In the genomic region with DNA sequence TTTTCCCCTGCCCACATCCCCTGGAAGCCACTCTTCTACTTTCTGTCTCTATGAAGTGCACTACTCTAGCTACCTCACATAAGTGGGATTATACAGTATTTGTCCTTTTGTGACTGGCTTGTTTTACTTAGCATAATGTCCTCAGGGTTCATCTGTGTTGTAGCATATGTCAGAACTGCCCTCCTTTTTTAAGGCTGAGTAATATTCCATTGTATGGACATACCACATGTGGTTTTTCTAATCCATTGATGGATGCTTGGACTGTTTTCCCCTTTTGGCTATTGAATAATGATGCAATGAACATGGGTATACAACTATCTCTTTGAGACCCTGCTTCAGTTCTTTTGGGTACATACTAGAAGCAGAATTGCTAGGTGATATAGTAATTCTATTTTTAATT, we compare ENCODE assay signal across 30 cellular contexts.
"Had no signal": no experiment of that assay in that cellular context is flagged by ENCODE, and none has a peak within 500 bp of the region (broad histone marks: within the 10 kb centered on the region; RNA-seq: fewer than 3 reads in every experiment).

No MANE protein-coding gene starts in this region.

- H3K27ac ChIP-seq: epithelial cell of prostate, foreskin keratinocyte, gastroesophageal sphincter, heart left ventricle, neural progenitor cell, psoas muscle, spleen, testis, tibial artery, upper lobe of left lung had no signal

- FAIRE-seq: colon, kidney, urothelium cell line had no signal

- H3K4me3 Mint-ChIP-seq: mesothelial cell of epicardium; nephron; neural progenitor cell; stimulated activated memory B cell treated with anti-CD40 and anti-IgM and Interleukin-4, amounts not matched to agents 10 μg/mL and 1 μg/mL and 100 μg/mL, for 72 hours had no signal

- H3K27me3 ChIP-seq: dorsolateral prefrontal cortex, foreskin keratinocyte, gastroesophageal sphincter, heart left ventricle, hepatocyte, neural progenitor cell, sigmoid colon, spleen, testis, tibial artery, upper lobe of left lung had no signal

- H3K4me1 ChIP-seq: foreskin keratinocyte, neural progenitor cell had no signal

- DNase-seq: dorsolateral prefrontal cortex; effector CD4-positive, alpha-beta T cell; foreskin keratinocyte; heart left ventricle; kidney; mesenchymal stem cell; mucosa of descending colon; naive B cell; psoas muscle; right cardiac atrium; sigmoid colon; spleen; stimulated activated CD4-positive, alpha-beta T cell treated with anti-CD3 and anti-CD28 coated beads, Interleukin-4, amount 100 ng/mL, for 4 hours; stimulated activated naive CD8-positive, alpha-beta T cell treated with anti-CD3 and anti-CD28 coated beads, Interleukin-15, Interleukin-2, amounts not matched to agents 100 U/mL and 50 U/mL, for 24 hours; substantia nigra; testis; tibial artery; upper lobe of left lung had no signal

- H3K27me3 Mint-ChIP-seq: naive B cell; stimulated activated memory B cell treated with anti-CD40 and anti-IgM and Interleukin-4, amounts not matched to agents 10 μg/mL and 1 μg/mL and 100 μg/mL, for 72 hours had no signal

- H3K4me2 ChIP-seq: hepatocyte, neural progenitor cell had no signal

- H2AFZ ChIP-seq: hepatocyte, neural progenitor cell had no signal

- H3K27ac Mint-ChIP-seq: mesothelial cell of epicardium, nephron, neural progenitor cell had no signal

- H3K4me3 ChIP-seq: dorsolateral prefrontal cortex, gastroesophageal sphincter, heart left ventricle, hepatocyte, lung, mucosa of descending colon, neural progenitor cell, psoas muscle, sigmoid colon, spleen, testis, tibial artery, upper lobe of left lung had no signal

- ATAC-seq: esophagus mucosa; foreskin keratinocyte; gastroesophageal sphincter; heart left ventricle; left lobe of liver; mucosa of descending colon; right cardiac atrium; stimulated activated memory B cell treated with anti-CD40 and anti-IgM and Interleukin-4, amounts not matched to agents 10 μg/mL and 1 μg/mL and 100 μg/mL, for 72 hours; stimulated activated naive CD8-positive, alpha-beta T cell treated with anti-CD3 and anti-CD28 coated beads, Interleukin-15, Interleukin-2, amounts not matched to agents 100 U/mL and 50 U/mL, for 24 hours had no signal

- H3K9ac ChIP-seq: neural progenitor cell had no signal

- H3K36me3 ChIP-seq: gastroesophageal sphincter, heart left ventricle, neural progenitor cell, sigmoid colon, spleen, tibial artery, upper lobe of left lung had no signal

- H3K9me3 ChIP-seq: mucosa of descending colon, sigmoid colon, testis, upper lobe of left lung had no signal
